Comparison of ENCODE assay signal across 12 cellular contexts in genomic region chr11:113505541-113506375, GRCh38. TPM values are rescaled to one million over a fixed set of nuclear protein-coding genes. Genes with fewer than 3 reads are reported as not detected.
A peak's percentile ranks its signal among the peaks of the same experiment; 100 is the strongest.
DNase-seq lines count a peak whose midpoint lies in the region; TF ChIP-seq lines count a peak whose summit lies in the region.
"Had no signal": no experiment of that assay in that cellular context is flagged by ENCODE, and none has a peak within 500 bp of the region (broad histone marks: within the 10 kb centered on the region; RNA-seq: fewer than 3 reads in every experiment).

No MANE protein-coding gene starts in this region.

- peaks cover 9% of the 10 kb centered on the region for H3K4me1 ChIP-seq in suprapubic skin
- H3K4me1 ChIP-seq: transverse colon had no signal

- H3K27ac ChIP-seq in suprapubic skin = peak overlapping the region; percentile 54
- H3K27ac ChIP-seq: transverse colon had no signal

- no peak for TF ChIP-seq EP300 in suprapubic skin (IDR thresholded peaks at IDR 0.05)

- DNase-seq in NCI-H1417 (lab: John Stamatoyannopoulos, UW) = peak in 2 of 3 experiments; percentile 59 to 77
- no peak for DNase-seq in NCI-H1417 treated with DMSO at 0.1 percent for 48 hours (lab: John Stamatoyannopoulos, UW)
- peak in 40 of 58 donors; percentile 4 to 85 (median 42) for DNase-seq in anterior cingulate cortex (lab: John Stamatoyannopoulos, UW)
- peak in 36 of 51 donors; percentile 5 to 82 (median 43) for DNase-seq in hypothalamus (lab: John Stamatoyannopoulos, UW)
- DNase-seq in suprapubic skin (ENCODE audit: low spot score in 2 of 2) = no peak
- DNase-seq in activated T-cell treated with anti-CD3 and anti-CD28 coated beads for 4 hours = no peak
- no peak for DNase-seq in germinal center (ENCODE audit: low spot score)
- no peak for DNase-seq in activated CD4-positive, CD25-positive, alpha-beta regulatory T cell treated with anti-CD3 and anti-CD28 coated beads, Interleukin-2, amount 50 U/mL, for 72 hours
- DNase-seq: activated CD8-positive, alpha-beta memory T cell treated with anti-CD3 and anti-CD28 coated beads, Interleukin-2, amount 50 U/mL, for 4 hours; transverse colon had no signal

- peaks cover 2% of the 10 kb centered on the region for H3K27me3 ChIP-seq in suprapubic skin
- H3K27me3 ChIP-seq: transverse colon had no signal

- no peak for TF ChIP-seq CTCF in suprapubic skin (IDR thresholded peaks at IDR 0.05)

- H3K9me3 ChIP-seq in suprapubic skin = no peaks in the 10 kb centered on the region
- H3K9me3 ChIP-seq: transverse colon had no signal

- 49% methylated on average over 12 of the region's 12 CpGs for WGBS in suprapubic skin

- no peak overlapping the region for H3K4me3 ChIP-seq in suprapubic skin
- H3K4me3 ChIP-seq: transverse colon had no signal

- TF ChIP-seq POLR2A in suprapubic skin (IDR thresholded peaks at IDR 0.05) = no peak

- no peaks in the 10 kb centered on the region for H3K36me3 ChIP-seq in suprapubic skin
- H3K36me3 ChIP-seq: transverse colon had no signal

RNA-seq across cellular contexts. Expression of gene DRD2, which starts 30.6 kb away (rescaled TPM):
- 1 to 10 TPM in 1 of 4 donors, under 1 TPM in 1, not detected in 2; 0.16 to 1.8 TPM for total RNA-seq in suprapubic skin
- total RNA-seq: fibroblast of lung, skeletal muscle tissue had no signal

Comparison
In these comparisons a context has a peak if more than half of its experiments do, and no peak if none do; other contexts are left out.
1. DNase-seq: peak in NCI-H1417 (2 of 3), anterior cingulate cortex (40 of 58) and hypothalamus (36 of 51); none in NCI-H1417 treated with DMSO at 0.1 percent for 48 hours (single experiment), suprapubic skin (0 of 2), activated T-cell treated with anti-CD3 and anti-CD28 coated beads for 4 hours (single experiment), germinal center (single experiment) and activated CD4-positive, CD25-positive, alpha-beta regulatory T cell treated with anti-CD3 and anti-CD28 coated beads, Interleukin-2, amount 50 U/mL, for 72 hours (single experiment).